Comparison of ENCODE assay signal across 41 cellular contexts in genomic region chr5:36027711-36028110, GRCh38. TPM values are rescaled to one million over a fixed set of nuclear protein-coding genes. Genes with fewer than 3 reads are reported as not detected.
"Had no signal": no experiment of that assay in that cellular context is flagged by ENCODE, and none has a peak within 500 bp of the region (broad histone marks: within the 10 kb centered on the region; RNA-seq: fewer than 3 reads in every experiment).

No MANE protein-coding gene starts in this region.

- H3K4me3 Mint-ChIP-seq: activated naive CD4-positive, alpha-beta T cell treated with anti-CD3 and anti-CD28 coated beads for 36 hours; activated naive CD4-positive, alpha-beta T cell treated with anti-CD3 and anti-CD28 coated beads, Interleukin-2, amount 10 ng/mL, durations not matched to agents 7 days and 5 days; activated naive CD4-positive, alpha-beta T cell treated with anti-CD3 and anti-CD28 coated beads, Interleukin-2, amount 50 U/mL, for 24 hours; activated naive CD8-positive, alpha-beta T cell; activated naive CD8-positive, alpha-beta T cell treated with anti-CD3 and anti-CD28 coated beads for 36 hours; activated naive CD8-positive, alpha-beta T cell treated with anti-CD3 and anti-CD28 coated beads, Interleukin-2, amount 10 ng/mL, durations not matched to agents 7 days and 5 days; activated naive CD8-positive, alpha-beta T cell treated with anti-CD3 and anti-CD28 coated beads, Interleukin-2, amount 50 U/mL, for 24 hours; activated T-cell treated with anti-CD3 and anti-CD28 coated beads, Interleukin-2, amount 50 U/mL, for 24 hours; activated T-cell treated with anti-CD3 and anti-CD28 coated beads, Interleukin-2, amount 50 U/mL, for 4 hours; activated T-cell treated with anti-CD3 and anti-CD28 coated beads, Interleukin-2, amount 50 U/mL, for 72 hours; activated T-helper 1 cell treated with anti-CD3 and anti-CD28 coated beads, Interleukin-12 subunit alpha, Interleukin-12 subunit beta, Interleukin-2, Interleukin-4 antibody, amounts not matched to agents 30 ng/mL and 10 ng/mL and 1 ng/mL, durations not matched to agents 14 hours and 24 hours and 36 hours; activated T-helper 17 cell treated with anti-CD3 and anti-CD28 coated beads, Interleukin-2, amount 50 U/mL, for 72 hours; brain; central memory CD8-positive, alpha-beta T cell had no signal

- H3K36me3 ChIP-seq: adrenal gland, ascending aorta, brain microvascular endothelial cell, breast epithelium, cardiac muscle cell had no signal

- H3K9me3 ChIP-seq: adrenal gland, ascending aorta, body of pancreas, breast epithelium had no signal

- H3K27ac Mint-ChIP-seq: activated naive CD4-positive, alpha-beta T cell treated with anti-CD3 and anti-CD28 coated beads for 36 hours; activated naive CD4-positive, alpha-beta T cell treated with anti-CD3 and anti-CD28 coated beads, Interleukin-2, amount 10 ng/mL, durations not matched to agents 7 days and 5 days; activated naive CD4-positive, alpha-beta T cell treated with anti-CD3 and anti-CD28 coated beads, Interleukin-2, amount 50 U/mL, for 24 hours; activated naive CD4-positive, alpha-beta T cell treated with anti-CD3 and anti-CD28 coated beads, Interleukin-2, amount 50 U/mL, for 72 hours; activated naive CD8-positive, alpha-beta T cell; activated naive CD8-positive, alpha-beta T cell treated with anti-CD3 and anti-CD28 coated beads for 36 hours; activated naive CD8-positive, alpha-beta T cell treated with anti-CD3 and anti-CD28 coated beads, Interleukin-2, amount 10 ng/mL, durations not matched to agents 7 days and 5 days; activated naive CD8-positive, alpha-beta T cell treated with anti-CD3 and anti-CD28 coated beads, Interleukin-2, amount 50 U/mL, for 24 hours; activated T-cell treated with anti-CD3 and anti-CD28 coated beads, Interleukin-2, amount 50 U/mL, for 24 hours; activated T-cell treated with anti-CD3 and anti-CD28 coated beads, Interleukin-2, amount 50 U/mL, for 72 hours; activated T-helper 1 cell treated with anti-CD3 and anti-CD28 coated beads, Interleukin-12 subunit alpha, Interleukin-12 subunit beta, Interleukin-2, Interleukin-4 antibody, amounts not matched to agents 30 ng/mL and 10 ng/mL and 1 ng/mL, durations not matched to agents 14 hours and 24 hours and 36 hours; activated T-helper 17 cell treated with anti-CD3 and anti-CD28 coated beads, Interleukin-2, amount 50 U/mL, for 72 hours; activated T-helper 2 cell treated with anti-CD3 and anti-CD28 coated beads, Interferon-gamma antibody, Interleukin-2, Interleukin-4, amounts not matched to agents 10 μg/mL and 5 μg/mL and 100 μg/mL, durations not matched to agents 14 hours and 24 hours and 36 hours; brain had no signal

- H3K27me3 ChIP-seq: adrenal gland, ascending aorta, body of pancreas, brain microvascular endothelial cell, breast epithelium, cardiac muscle cell had no signal

- H3K36me3 Mint-ChIP-seq: activated naive CD4-positive, alpha-beta T cell treated with anti-CD3 and anti-CD28 coated beads, Interleukin-2, amount 10 ng/mL, durations not matched to agents 7 days and 5 days; activated naive CD4-positive, alpha-beta T cell treated with anti-CD3 and anti-CD28 coated beads, Interleukin-2, amount 50 U/mL, for 24 hours; activated naive CD8-positive, alpha-beta T cell treated with anti-CD3 and anti-CD28 coated beads for 36 hours; brain had no signal

- ATAC-seq: activated naive CD4-positive, alpha-beta T cell treated with anti-CD3 and anti-CD28 coated beads, Interleukin-2, amount 50 U/mL, for 72 hours; activated naive CD8-positive, alpha-beta T cell treated with anti-CD3 and anti-CD28 coated beads, Interleukin-2, amount 50 U/mL, for 24 hours; activated T-cell treated with anti-CD3 and anti-CD28 coated beads, Interleukin-2, amount 50 U/mL, for 4 hours; activated T-cell treated with anti-CD3 and anti-CD28 coated beads, Interleukin-2, amount 50 U/mL, for 72 hours; activated T-helper 17 cell treated with anti-CD3 and anti-CD28 coated beads, Interleukin-2, amount 50 U/mL, for 72 hours; body of pancreas had no signal

- H3K4me1 ChIP-seq: adrenal gland, ascending aorta, body of pancreas had no signal

- DNase-seq: activated effector memory CD4-positive, alpha-beta T cell treated with anti-CD3 and anti-CD28 coated beads, Interleukin-2, amount 50 U/mL, for 16 hours; activated effector memory CD4-positive, alpha-beta T cell treated with Interleukin-2 at 50 U/mL for 16 hours; activated gamma-delta T cell; activated gamma-delta T cell treated with Interleukin-2 at 50 U/mL for 16 hours; activated naive CD4-positive, alpha-beta T cell; activated naive CD4-positive, alpha-beta T cell treated with anti-CD3 and anti-CD28 coated beads for 36 hours; activated naive CD4-positive, alpha-beta T cell treated with anti-CD3 and anti-CD28 coated beads, Interleukin-2, amount 10 ng/mL, durations not matched to agents 7 days and 5 days; activated naive CD4-positive, alpha-beta T cell treated with anti-CD3 and anti-CD28 coated beads, Interleukin-2, amount 50 U/mL, for 16 hours; activated naive CD4-positive, alpha-beta T cell treated with Interleukin-2 at 50 U/mL for 16 hours; activated naive CD8-positive, alpha-beta T cell treated with anti-CD3 and anti-CD28 coated beads for 36 hours; activated naive CD8-positive, alpha-beta T cell treated with anti-CD3 and anti-CD28 coated beads, Interleukin-2, amount 10 ng/mL, durations not matched to agents 7 days and 5 days; activated naive CD8-positive, alpha-beta T cell treated with anti-CD3 and anti-CD28 coated beads, Interleukin-2, amount 50 U/mL, for 24 hours; activated T-cell treated with anti-CD3 and anti-CD28 coated beads, Interleukin-2, amount 50 U/mL, for 24 hours; activated T-cell treated with anti-CD3 and anti-CD28 coated beads, Interleukin-2, amount 50 U/mL, for 4 hours; activated T-cell treated with anti-CD3 and anti-CD28 coated beads, Interleukin-2, amount 50 U/mL, for 48 hours; activated T-cell treated with anti-CD3 and anti-CD28 coated beads, Interleukin-2, amount 50 U/mL, for 72 hours; adrenal gland; amniotic stem cell; amygdala; anterior cingulate cortex; aorta; body of pancreas; brain microvascular endothelial cell; caudate nucleus; central memory CD4-positive, alpha-beta T cell; cerebellar nuclear complex had no signal

- H3K9me3 Mint-ChIP-seq: activated naive CD4-positive, alpha-beta T cell treated with anti-CD3 and anti-CD28 coated beads for 36 hours; activated T-helper 2 cell treated with anti-CD3 and anti-CD28 coated beads, Interferon-gamma antibody, Interleukin-2, Interleukin-4, amounts not matched to agents 10 μg/mL and 5 μg/mL and 100 μg/mL, durations not matched to agents 14 hours and 24 hours and 36 hours had no signal

- H3K4me1 Mint-ChIP-seq: activated naive CD4-positive, alpha-beta T cell treated with anti-CD3 and anti-CD28 coated beads, Interleukin-2, amount 10 ng/mL, durations not matched to agents 7 days and 5 days; activated naive CD4-positive, alpha-beta T cell treated with anti-CD3 and anti-CD28 coated beads, Interleukin-2, amount 50 U/mL, for 24 hours; activated naive CD8-positive, alpha-beta T cell treated with anti-CD3 and anti-CD28 coated beads for 36 hours; activated naive CD8-positive, alpha-beta T cell treated with anti-CD3 and anti-CD28 coated beads, Interleukin-2, amount 10 ng/mL, durations not matched to agents 7 days and 5 days; activated naive CD8-positive, alpha-beta T cell treated with anti-CD3 and anti-CD28 coated beads, Interleukin-2, amount 50 U/mL, for 24 hours; activated T-helper 17 cell treated with anti-CD3 and anti-CD28 coated beads, Interleukin-2, amount 50 U/mL, for 72 hours; brain; central memory CD8-positive, alpha-beta T cell had no signal

- H3K27ac ChIP-seq: adrenal gland, ascending aorta, body of pancreas, brain microvascular endothelial cell, breast epithelium, cardiac muscle cell had no signal

- H3K27me3 Mint-ChIP-seq: activated naive CD4-positive, alpha-beta T cell treated with anti-CD3 and anti-CD28 coated beads, Interleukin-2, amount 10 ng/mL, durations not matched to agents 7 days and 5 days; activated naive CD8-positive, alpha-beta T cell treated with anti-CD3 and anti-CD28 coated beads for 36 hours had no signal

- H3K4me3 ChIP-seq: adrenal gland, ascending aorta, body of pancreas, breast epithelium, cardiac muscle cell had no signal

RNA-seq across cellular contexts. Expression of gene UGT3A1, which starts 36.5 kb away (rescaled TPM):
- total RNA-seq: activated naive CD4-positive, alpha-beta T cell treated with anti-CD3 and anti-CD28 coated beads for 36 hours; activated naive CD4-positive, alpha-beta T cell treated with anti-CD3 and anti-CD28 coated beads, Interleukin-2, amount 50 U/mL, for 72 hours; activated naive CD8-positive, alpha-beta T cell treated with anti-CD3 and anti-CD28 coated beads for 36 hours; activated naive CD8-positive, alpha-beta T cell treated with anti-CD3 and anti-CD28 coated beads, Interleukin-2, amount 10 ng/mL, durations not matched to agents 7 days and 5 days; activated T-cell treated with anti-CD3 and anti-CD28 coated beads, Interleukin-2, amount 50 U/mL, for 4 hours; activated T-cell treated with anti-CD3 and anti-CD28 coated beads, Interleukin-2, amount 50 U/mL, for 72 hours; activated T-helper 1 cell treated with anti-CD3 and anti-CD28 coated beads, Interleukin-12 subunit alpha, Interleukin-12 subunit beta, Interleukin-2, Interleukin-4 antibody, amounts not matched to agents 30 ng/mL and 10 ng/mL and 1 ng/mL, durations not matched to agents 14 hours and 24 hours and 36 hours; activated T-helper 17 cell treated with anti-CD3 and anti-CD28 coated beads, Interleukin-2, amount 50 U/mL, for 72 hours; activated T-helper 2 cell treated with anti-CD3 and anti-CD28 coated beads, Interferon-gamma antibody, Interleukin-2, Interleukin-4, amounts not matched to agents 10 μg/mL and 5 μg/mL and 100 μg/mL, durations not matched to agents 14 hours and 24 hours and 36 hours; adrenal gland; aorta; ascending aorta; body of pancreas; breast epithelium; bronchial epithelial cell; cardiac septum; cerebellum; chondrocyte had no signal

RNA-seq across cellular contexts. Expression of gene UGT3A2, which starts 39.0 kb away (rescaled TPM):
- total RNA-seq: activated naive CD4-positive, alpha-beta T cell treated with anti-CD3 and anti-CD28 coated beads for 36 hours; activated naive CD8-positive, alpha-beta T cell treated with anti-CD3 and anti-CD28 coated beads for 36 hours; activated naive CD8-positive, alpha-beta T cell treated with anti-CD3 and anti-CD28 coated beads, Interleukin-2, amount 10 ng/mL, durations not matched to agents 7 days and 5 days; activated T-cell treated with anti-CD3 and anti-CD28 coated beads, Interleukin-2, amount 50 U/mL, for 4 hours; activated T-cell treated with anti-CD3 and anti-CD28 coated beads, Interleukin-2, amount 50 U/mL, for 72 hours; activated T-helper 1 cell treated with anti-CD3 and anti-CD28 coated beads, Interleukin-12 subunit alpha, Interleukin-12 subunit beta, Interleukin-2, Interleukin-4 antibody, amounts not matched to agents 30 ng/mL and 10 ng/mL and 1 ng/mL, durations not matched to agents 14 hours and 24 hours and 36 hours; activated T-helper 2 cell treated with anti-CD3 and anti-CD28 coated beads, Interferon-gamma antibody, Interleukin-2, Interleukin-4, amounts not matched to agents 10 μg/mL and 5 μg/mL and 100 μg/mL, durations not matched to agents 14 hours and 24 hours and 36 hours; aorta; ascending aorta; body of pancreas; breast epithelium; bronchial epithelial cell; cardiac septum; chondrocyte had no signal
